In genomic region chr20:17712201-17712600, GRCh38 we compare ENCODE assay signal across 35 cellular contexts. TPM values are rescaled to one million over a fixed set of nuclear protein-coding genes. Genes with fewer than 3 reads are reported as not detected.
"Had no signal": no experiment of that assay in that cellular context is flagged by ENCODE, and none has a peak within 500 bp of the region (broad histone marks: within the 10 kb centered on the region; RNA-seq: fewer than 3 reads in every experiment).

No MANE protein-coding gene starts in this region.

- H3K9me3 Mint-ChIP-seq: activated B cell treated with CpG ODN at 0.5 μM for 24 hours; activated CD4-positive, alpha-beta memory T cell treated with anti-CD3 and anti-CD28 coated beads for 36 hours; activated naive CD4-positive, alpha-beta T cell treated with anti-CD3 and anti-CD28 coated beads for 36 hours; activated naive CD4-positive, alpha-beta T cell treated with anti-CD3 and anti-CD28 coated beads, Interleukin-2, amount 50 U/mL, for 72 hours; activated T-cell treated with anti-CD3 and anti-CD28 coated beads, Interleukin-2, amount 50 U/mL, for 4 hours; activated T-helper 1 cell treated with anti-CD3 and anti-CD28 coated beads, Interleukin-12 subunit alpha, Interleukin-12 subunit beta, Interleukin-2, Interleukin-4 antibody, amounts not matched to agents 30 ng/mL and 10 ng/mL and 1 ng/mL, durations not matched to agents 14 hours and 24 hours and 36 hours; central memory CD8-positive, alpha-beta T cell had no signal

- H3K36me3 Mint-ChIP-seq: activated CD4-positive, alpha-beta memory T cell treated with anti-CD3 and anti-CD28 coated beads for 36 hours; activated naive CD4-positive, alpha-beta T cell treated with anti-CD3 and anti-CD28 coated beads, Interleukin-2, amount 50 U/mL, for 72 hours had no signal

- DNase-seq: activated B cell treated with CpG ODN at 0.5 μM for 24 hours; activated CD4-positive, alpha-beta memory T cell treated with anti-CD3 and anti-CD28 coated beads for 36 hours; activated CD4-positive, alpha-beta T cell treated with anti-CD3 and anti-CD28 coated beads for 4 hours; activated CD4-positive, alpha-beta T cell treated with anti-CD3 and anti-CD28 coated beads, Interleukin-2, amount 50 U/mL, for 1 hour; activated CD4-positive, CD25-positive, alpha-beta regulatory T cell treated with anti-CD3 and anti-CD28 coated beads, Interleukin-2, amount 50 U/mL, for 72 hours; activated CD8-positive, alpha-beta memory T cell treated with anti-CD3 and anti-CD28 coated beads, Interleukin-2, amount 50 U/mL, for 4 hours; activated gamma-delta T cell treated with Interleukin-2 at 50 U/mL for 16 hours; activated naive CD4-positive, alpha-beta T cell treated with anti-CD3 and anti-CD28 coated beads for 36 hours; activated T-cell treated with anti-CD3 and anti-CD28 coated beads for 4 hours; activated T-cell treated with anti-CD3 and anti-CD28 coated beads, Interleukin-2, amount 50 U/mL, for 4 hours; adrenal gland; Karpas-422; NCI-H1105; NCI-H1417 treated with DMSO at 0.1 percent for 48 hours; NCI-H187 treated with DMSO at 0.1 percent for 48 hours; NCI-H2081; NCI-H226; NCI-H446 treated with DMSO at 0.1 percent for 48 hours; NK-92 treated with Interleukin-12 subunit alpha and Interleukin-12 subunit beta, amount 100 ng/mL, for 24 hours; PC-3; Peyer's patch; SHP77 treated with DMSO at 0.1 percent for 48 hours; SW 1271; T-helper 1 cell; T-helper 2 cell; T-helper 9 cell had no signal

- H3K27ac ChIP-seq: adrenal gland, cardiac muscle cell, Peyer's patch, VCaP had no signal

- H3K4me3 Mint-ChIP-seq: activated B cell treated with CpG ODN at 0.5 μM for 24 hours; activated CD4-positive, alpha-beta memory T cell treated with anti-CD3 and anti-CD28 coated beads for 36 hours; activated naive CD4-positive, alpha-beta T cell treated with anti-CD3 and anti-CD28 coated beads for 36 hours; activated T-cell treated with anti-CD3 and anti-CD28 coated beads, Interleukin-2, amount 50 U/mL, for 4 hours; activated T-helper 1 cell treated with anti-CD3 and anti-CD28 coated beads, Interleukin-12 subunit alpha, Interleukin-12 subunit beta, Interleukin-2, Interleukin-4 antibody, amounts not matched to agents 30 ng/mL and 10 ng/mL and 1 ng/mL, durations not matched to agents 14 hours and 24 hours and 36 hours; central memory CD8-positive, alpha-beta T cell had no signal

- H3K4me3 ChIP-seq: adrenal gland, cardiac muscle cell, Peyer's patch had no signal

- H3K4me1 Mint-ChIP-seq: activated B cell treated with CpG ODN at 0.5 μM for 24 hours; central memory CD8-positive, alpha-beta T cell had no signal

- H3K36me3 ChIP-seq: adrenal gland, cardiac muscle cell, Peyer's patch had no signal

- H3K27me3 Mint-ChIP-seq: activated B cell treated with CpG ODN at 0.5 μM for 24 hours; activated CD4-positive, alpha-beta memory T cell treated with anti-CD3 and anti-CD28 coated beads for 36 hours had no signal

- H3K27ac Mint-ChIP-seq: activated B cell treated with CpG ODN at 0.5 μM for 24 hours; activated CD4-positive, alpha-beta memory T cell treated with anti-CD3 and anti-CD28 coated beads for 36 hours; activated naive CD4-positive, alpha-beta T cell treated with anti-CD3 and anti-CD28 coated beads for 36 hours; activated naive CD4-positive, alpha-beta T cell treated with anti-CD3 and anti-CD28 coated beads, Interleukin-2, amount 50 U/mL, for 72 hours; activated T-helper 1 cell treated with anti-CD3 and anti-CD28 coated beads, Interleukin-12 subunit alpha, Interleukin-12 subunit beta, Interleukin-2, Interleukin-4 antibody, amounts not matched to agents 30 ng/mL and 10 ng/mL and 1 ng/mL, durations not matched to agents 14 hours and 24 hours and 36 hours had no signal

- H3K9me3 ChIP-seq: adrenal gland, Peyer's patch had no signal

- H3K27me3 ChIP-seq: adrenal gland, cardiac muscle cell, Peyer's patch had no signal

- H3K4me1 ChIP-seq: adrenal gland had no signal

- ATAC-seq: activated naive CD4-positive, alpha-beta T cell treated with anti-CD3 and anti-CD28 coated beads, Interleukin-2, amount 50 U/mL, for 72 hours; activated T-cell treated with anti-CD3 and anti-CD28 coated beads, Interleukin-2, amount 50 U/mL, for 4 hours; PC-3; SK-N-SH treated with all-trans-retinoic acid at 6 μM for 48 hours had no signal

RNA-seq across cellular contexts. Expression of gene BANF2, which starts 12.4 kb away (rescaled TPM):
- total RNA-seq: activated B cell treated with CpG ODN at 0.5 μM for 24 hours; activated CD4-positive, alpha-beta memory T cell treated with anti-CD3 and anti-CD28 coated beads for 36 hours; activated naive CD4-positive, alpha-beta T cell treated with anti-CD3 and anti-CD28 coated beads for 36 hours; activated naive CD4-positive, alpha-beta T cell treated with anti-CD3 and anti-CD28 coated beads, Interleukin-2, amount 50 U/mL, for 72 hours; activated T-cell treated with anti-CD3 and anti-CD28 coated beads, Interleukin-2, amount 50 U/mL, for 4 hours; activated T-helper 1 cell treated with anti-CD3 and anti-CD28 coated beads, Interleukin-12 subunit alpha, Interleukin-12 subunit beta, Interleukin-2, Interleukin-4 antibody, amounts not matched to agents 30 ng/mL and 10 ng/mL and 1 ng/mL, durations not matched to agents 14 hours and 24 hours and 36 hours; adrenal gland; cardiac muscle cell; chondrocyte; MCF 10A; PC-3; Peyer's patch; SK-MEL-5 had no signal
- polyA plus RNA-seq: adrenal gland, cardiac muscle cell had no signal
